In genomic region chr7:2621948-2622640, GRCh38 we compare ENCODE assay signal across 11 cellular contexts. TPM values are rescaled to one million over a fixed set of nuclear protein-coding genes. Genes with fewer than 3 reads are reported as not detected.
DNase-seq lines count a peak whose midpoint lies in the region; ATAC-seq lines count a peak whose summit lies in the region.
"Had no signal": no experiment of that assay in that cellular context is flagged by ENCODE, and none has a peak within 500 bp of the region (broad histone marks: within the 10 kb centered on the region; RNA-seq: fewer than 3 reads in every experiment).

No MANE protein-coding gene starts in this region.

- H3K4me3 Mint-ChIP-seq in dendritic cell treated with granulocyte-macrophage colony-stimulating factor and Interleukin-4, amounts not matched to agents 40 ng/mL and 50 ng/mL, for 4 days = no peak overlapping the region
- H3K4me3 Mint-ChIP-seq: activated naive CD8-positive, alpha-beta T cell treated with anti-CD3 and anti-CD28 coated beads for 36 hours had no signal

- H3K27ac ChIP-seq in mesodermal cell (ENCODE audit: low read depth, low read length, severe bottlenecking) = peak overlapping the region; percentile 66

- DNase-seq in CMK (ENCODE audit: low read depth) (peak; percentile 74), HuH-7 (ENCODE audit: low spot score) (peak; percentile 65), ACHN (no peak)
- no peak for DNase-seq in activated naive CD4-positive, alpha-beta T cell treated with Interleukin-2 at 50 U/mL for 16 hours
- DNase-seq: activated naive CD8-positive, alpha-beta T cell treated with anti-CD3 and anti-CD28 coated beads for 36 hours; cerebellar nuclear complex; stomach had no signal

- H3K9me3 Mint-ChIP-seq in dendritic cell treated with granulocyte-macrophage colony-stimulating factor and Interleukin-4, amounts not matched to agents 40 ng/mL and 50 ng/mL, for 4 days = no peaks in the 10 kb centered on the region
- H3K9me3 Mint-ChIP-seq: activated naive CD8-positive, alpha-beta T cell treated with anti-CD3 and anti-CD28 coated beads for 36 hours had no signal

- H3K9me3 ChIP-seq in mesodermal cell (ENCODE audit: control insufficient read depth, low read length) = no peaks in the 10 kb centered on the region
- H3K9me3 ChIP-seq: stomach had no signal

- ATAC-seq in HG03280 (IDR thresholded peaks at IDR 0.05; ENCODE audit: unreplicated experiment) (no peak), HG03095 (IDR thresholded peaks at IDR 0.05; ENCODE audit: unreplicated experiment) (no peak)

- peak overlapping the region; percentile 73 for H3K27ac Mint-ChIP-seq in dendritic cell treated with granulocyte-macrophage colony-stimulating factor and Interleukin-4, amounts not matched to agents 40 ng/mL and 50 ng/mL, for 4 days
- H3K27ac Mint-ChIP-seq: activated naive CD8-positive, alpha-beta T cell treated with anti-CD3 and anti-CD28 coated beads for 36 hours had no signal

- H3K4me3 ChIP-seq in mesodermal cell (ENCODE audit: extremely low read depth, insufficient read depth, low read length, poor library complexity, severe bottlenecking) = no peak overlapping the region
- H3K4me3 ChIP-seq: stomach had no signal

- H3K27me3 Mint-ChIP-seq in dendritic cell treated with granulocyte-macrophage colony-stimulating factor and Interleukin-4, amounts not matched to agents 40 ng/mL and 50 ng/mL, for 4 days = peaks cover 15% of the 10 kb centered on the region
- H3K27me3 Mint-ChIP-seq: activated naive CD8-positive, alpha-beta T cell treated with anti-CD3 and anti-CD28 coated beads for 36 hours had no signal

- intact Hi-C loops in dendritic cell treated with granulocyte-macrophage colony-stimulating factor and Interleukin-4, amounts not matched to agents 40 ng/mL and 50 ng/mL, for 4 days (cut with micrococcal nuclease) = no loop called here

- peaks cover 49% of the 10 kb centered on the region for H3K4me1 Mint-ChIP-seq in dendritic cell treated with granulocyte-macrophage colony-stimulating factor and Interleukin-4, amounts not matched to agents 40 ng/mL and 50 ng/mL, for 4 days (ENCODE audit: low read depth)
- H3K4me1 Mint-ChIP-seq: activated naive CD8-positive, alpha-beta T cell treated with anti-CD3 and anti-CD28 coated beads for 36 hours had no signal

- no peaks in the 10 kb centered on the region for H3K36me3 Mint-ChIP-seq in dendritic cell treated with granulocyte-macrophage colony-stimulating factor and Interleukin-4, amounts not matched to agents 40 ng/mL and 50 ng/mL, for 4 days (ENCODE audit: low read depth)
- H3K36me3 Mint-ChIP-seq: activated naive CD8-positive, alpha-beta T cell treated with anti-CD3 and anti-CD28 coated beads for 36 hours had no signal

- in situ Hi-C loops in ACHN (cut with HindIII; ENCODE audit: low pct_ligation_motif_present, low pct_unique_long_range_greater_than_20kb, low sequenced_read_pairs) = no loop called here

- WGBS in mesodermal cell (ENCODE audit: insufficient coverage in 2 of 2), 2 experiments = 36 to 49% methylated on average over 10 to 11 of the region's 12 CpGs

- no peaks in the 10 kb centered on the region for H3K36me3 ChIP-seq in mesodermal cell (ENCODE audit: control insufficient read depth, insufficient read depth, low read length)
- H3K36me3 ChIP-seq: stomach had no signal

- H3K4me1 ChIP-seq in mesodermal cell (ENCODE audit: control insufficient read depth, insufficient read depth, low read length, poor library complexity, severe bottlenecking) = peaks cover 28% of the 10 kb centered on the region

RNA-seq across cellular contexts. Expression of gene TTYH3, which starts 9.7 kb away (rescaled TPM):
- polyA plus RNA-seq in mesodermal cell (2013, experiment 1 of 2) = 158 TPM
- polyA plus RNA-seq in mesodermal cell (2013, experiment 2 of 2) = 128 TPM

Comparison
In these comparisons a context has a peak if more than half of its experiments do, and no peak if none do; other contexts are left out.
1. DNase-seq: peak in CMK (single experiment) and HuH-7 (single experiment); none in activated naive CD4-positive, alpha-beta T cell treated with Interleukin-2 at 50 U/mL for 16 hours (single experiment) and ACHN (single experiment).